ENCODE assay signal across 1 cellular context in genomic region chr10:96863922-96864543, GRCh38.
TF ChIP-seq lines count a peak whose summit lies in the region.

No MANE protein-coding gene starts in this region.

TF ChIP-seq in HepG2, 621 proteins besides CTCF, POLR2A, EP300 and RAD21 (continued from another document and continues in another):
- TF ChIP-seq ZNF407 (CRISPR knock-in tag; IDR thresholded peaks at IDR 0.05; ENCODE audit: not compliant biosample characterization): no peak
- TF ChIP-seq ZNF615 (CRISPR knock-in tag; IDR thresholded peaks at IDR 0.05; ENCODE audit: borderline replicate concordance): no peak
- no peak; the same call in 1 of the 2 replicates for TF ChIP-seq ZSCAN20 (CRISPR knock-in tag; IDR thresholded peaks at IDR 0.05; ENCODE audit: borderline replicate concordance)
- TF ChIP-seq ZNF782 (CRISPR knock-in tag; IDR thresholded peaks at IDR 0.05; ENCODE audit: borderline replicate concordance): no peak
- no peak for TF ChIP-seq ZNF143 (CRISPR knock-in tag; IDR thresholded peaks at IDR 0.05)
- TF ChIP-seq, protein P1, sequence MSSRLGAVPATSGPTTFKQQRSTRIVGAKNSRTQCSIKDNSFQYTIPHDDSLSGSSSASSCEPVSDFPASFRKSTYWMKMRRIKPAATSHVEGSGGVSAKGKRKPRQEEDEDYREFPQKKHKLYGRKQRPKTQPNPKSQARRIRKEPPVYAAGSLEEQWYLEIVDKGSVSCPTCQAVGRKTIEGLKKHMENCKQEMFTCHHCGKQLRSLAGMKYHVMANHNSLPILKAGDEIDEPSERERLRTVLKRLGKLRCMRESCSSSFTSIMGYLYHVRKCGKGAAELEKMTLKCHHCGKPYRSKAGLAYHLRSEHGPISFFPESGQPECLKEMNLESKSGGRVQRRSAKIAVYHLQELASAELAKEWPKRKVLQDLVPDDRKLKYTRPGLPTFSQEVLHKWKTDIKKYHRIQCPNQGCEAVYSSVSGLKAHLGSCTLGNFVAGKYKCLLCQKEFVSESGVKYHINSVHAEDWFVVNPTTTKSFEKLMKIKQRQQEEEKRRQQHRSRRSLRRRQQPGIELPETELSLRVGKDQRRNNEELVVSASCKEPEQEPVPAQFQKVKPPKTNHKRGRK (CRISPR knock-in tag; IDR thresholded peaks at IDR 0.05): no peak
- no peak for TF ChIP-seq RFXAP (CRISPR knock-in tag; IDR thresholded peaks at IDR 0.05; ENCODE audit: borderline replicate concordance)
- no peak for TF ChIP-seq SNAPC4 (CRISPR knock-in tag; IDR thresholded peaks at IDR 0.05)
- no peak for TF ChIP-seq MEIS2 (CRISPR knock-in tag; IDR thresholded peaks at IDR 0.05)
- no peak for TF ChIP-seq ZBTB8A (CRISPR knock-in tag; IDR thresholded peaks at IDR 0.05; ENCODE audit: borderline replicate concordance, low read depth)
- no peak for TF ChIP-seq ARNTL (CRISPR knock-in tag; IDR thresholded peaks at IDR 0.05)
- TF ChIP-seq, protein P2, sequence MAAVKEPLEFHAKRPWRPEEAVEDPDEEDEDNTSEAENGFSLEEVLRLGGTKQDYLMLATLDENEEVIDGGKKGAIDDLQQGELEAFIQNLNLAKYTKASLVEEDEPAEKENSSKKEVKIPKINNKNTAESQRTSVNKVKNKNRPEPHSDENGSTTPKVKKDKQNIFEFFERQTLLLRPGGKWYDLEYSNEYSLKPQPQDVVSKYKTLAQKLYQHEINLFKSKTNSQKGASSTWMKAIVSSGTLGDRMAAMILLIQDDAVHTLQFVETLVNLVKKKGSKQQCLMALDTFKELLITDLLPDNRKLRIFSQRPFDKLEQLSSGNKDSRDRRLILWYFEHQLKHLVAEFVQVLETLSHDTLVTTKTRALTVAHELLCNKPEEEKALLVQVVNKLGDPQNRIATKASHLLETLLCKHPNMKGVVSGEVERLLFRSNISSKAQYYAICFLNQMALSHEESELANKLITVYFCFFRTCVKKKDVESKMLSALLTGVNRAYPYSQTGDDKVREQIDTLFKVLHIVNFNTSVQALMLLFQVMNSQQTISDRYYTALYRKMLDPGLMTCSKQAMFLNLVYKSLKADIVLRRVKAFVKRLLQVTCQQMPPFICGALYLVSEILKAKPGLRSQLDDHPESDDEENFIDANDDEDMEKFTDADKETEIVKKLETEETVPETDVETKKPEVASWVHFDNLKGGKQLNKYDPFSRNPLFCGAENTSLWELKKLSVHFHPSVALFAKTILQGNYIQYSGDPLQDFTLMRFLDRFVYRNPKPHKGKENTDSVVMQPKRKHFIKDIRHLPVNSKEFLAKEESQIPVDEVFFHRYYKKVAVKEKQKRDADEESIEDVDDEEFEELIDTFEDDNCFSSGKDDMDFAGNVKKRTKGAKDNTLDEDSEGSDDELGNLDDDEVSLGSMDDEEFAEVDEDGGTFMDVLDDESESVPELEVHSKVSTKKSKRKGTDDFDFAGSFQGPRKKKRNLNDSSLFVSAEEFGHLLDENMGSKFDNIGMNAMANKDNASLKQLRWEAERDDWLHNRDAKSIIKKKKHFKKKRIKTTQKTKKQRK (IDR thresholded peaks at IDR 0.05; ENCODE audit: low read length): no peak
- TF ChIP-seq MLXIP (CRISPR knock-in tag; IDR thresholded peaks at IDR 0.05; ENCODE audit: borderline replicate concordance): no peak
- no peak for TF ChIP-seq CEBPB (IDR thresholded peaks at IDR 0.05; ENCODE audit: borderline replicate concordance, low read depth, low read length)
- no peak for TF ChIP-seq HDAC1 (CRISPR knock-in tag; IDR thresholded peaks at IDR 0.05)
- no peak for TF ChIP-seq ARNT (IDR thresholded peaks at IDR 0.05)
- TF ChIP-seq SOX13 (IDR thresholded peaks at IDR 0.05): peak; percentile 41; the same call in 1 of the 2 replicates
- TF ChIP-seq SOX13 (CRISPR knock-in tag; conservative IDR thresholded peaks at IDR 0.05 in 1 of 2, IDR thresholded peaks at IDR 0.05 in 1 of 2): peak in 1 of 2 experiments; percentile 90; a peak in 2 of 4 replicates
- TF ChIP-seq RELA (CRISPR knock-in tag; IDR thresholded peaks at IDR 0.05): no peak
- no peak for TF ChIP-seq ZNF672 (CRISPR knock-in tag; IDR thresholded peaks at IDR 0.05)
- TF ChIP-seq RARA (CRISPR knock-in tag; IDR thresholded peaks at IDR 0.05): peak; percentile 77
- TF ChIP-seq ZNF124 (CRISPR knock-in tag; IDR thresholded peaks at IDR 0.05): no peak
- TF ChIP-seq KLF15 (CRISPR knock-in tag; IDR thresholded peaks at IDR 0.05; ENCODE audit: borderline replicate concordance): no peak
- TF ChIP-seq ZNF350 (CRISPR knock-in tag; IDR thresholded peaks at IDR 0.05; ENCODE audit: borderline replicate concordance, low read depth): no peak
- no peak for TF ChIP-seq CHCHD3 (CRISPR knock-in tag; IDR thresholded peaks at IDR 0.05)
- TF ChIP-seq MEF2D (CRISPR knock-in tag; IDR thresholded peaks at IDR 0.05): peak; percentile 80; the same call in 1 of the 2 replicates
- no peak for TF ChIP-seq ZNF3 (CRISPR knock-in tag; IDR thresholded peaks at IDR 0.05)
- no peak for TF ChIP-seq ZNF605 (CRISPR knock-in tag; IDR thresholded peaks at IDR 0.05)
- TF ChIP-seq ZNF557 (CRISPR knock-in tag; IDR thresholded peaks at IDR 0.05): no peak
- TF ChIP-seq CENPBD1 (CRISPR knock-in tag; IDR thresholded peaks at IDR 0.05; ENCODE audit: borderline replicate concordance, low read depth): no peak
- peak; percentile 26; the same call in 1 of the 2 replicates for TF ChIP-seq HHEX (CRISPR knock-in tag; IDR thresholded peaks at IDR 0.05)
- TF ChIP-seq ZNF644 (CRISPR knock-in tag; IDR thresholded peaks at IDR 0.05; ENCODE audit: low read depth): no peak
- no peak for TF ChIP-seq ZC3H4 (CRISPR knock-in tag; IDR thresholded peaks at IDR 0.05; ENCODE audit: borderline replicate concordance)
